ENCODE assay signal across 9 cellular contexts in the genomic region with DNA sequence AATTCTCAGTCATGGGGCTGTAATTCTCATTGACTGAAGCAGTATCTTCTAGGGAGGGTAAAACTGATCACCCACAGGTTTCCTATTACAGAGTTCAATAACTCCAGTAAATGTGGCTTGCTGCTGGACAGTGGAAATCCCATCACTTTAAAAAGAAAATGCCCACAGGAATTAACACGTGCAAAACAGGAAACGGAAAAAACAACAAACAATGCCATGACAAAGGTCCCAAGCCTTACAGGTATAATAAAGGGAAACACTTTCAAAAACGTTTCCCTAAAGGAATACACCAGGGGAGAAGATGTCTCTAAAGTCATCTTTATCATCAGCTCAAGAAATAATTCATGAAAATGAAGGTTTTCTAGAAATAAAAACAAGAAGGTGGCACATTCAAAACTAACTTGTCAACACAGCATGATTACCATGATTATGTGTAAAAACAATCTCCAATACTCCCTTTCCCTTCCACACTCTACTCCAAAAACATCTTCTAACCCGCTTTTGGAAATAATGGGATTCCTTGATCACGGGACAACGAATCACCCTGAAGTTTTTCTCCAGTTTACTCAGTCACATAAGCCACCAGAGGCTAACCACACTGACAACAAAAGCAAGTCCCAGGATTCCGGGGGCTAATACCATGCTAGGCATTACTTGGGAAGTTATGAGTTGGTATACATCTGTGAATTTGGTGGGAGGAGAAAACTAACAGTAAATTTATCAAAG.
DNase-seq lines count a peak whose midpoint lies in the region; ATAC-seq and TF ChIP-seq lines count a peak whose summit lies in the region.
"Had no signal": no experiment of that assay in that cellular context is flagged by ENCODE, and none has a peak within 500 bp of the region (broad histone marks: within the 10 kb centered on the region; RNA-seq: fewer than 3 reads in every experiment).

No MANE protein-coding gene starts in this region.

- no peak for TF ChIP-seq POLR2A in prostate gland (IDR thresholded peaks at IDR 0.05)

- H3K4me3 ChIP-seq in ectodermal cell (ENCODE audit: insufficient read depth, low read depth, low read length) (no peak overlapping the region), prostate gland (peak overlapping the region in 1 of 2 donors; percentile 10)

- DNase-seq in prostate gland (ENCODE audit: low spot score) (no peak), NCI-H1694 treated with DMSO at 0.1 percent for 48 hours (lab: John Stamatoyannopoulos, UW) (no peak), foreskin keratinocyte (no peak), germinal center (ENCODE audit: low spot score) (no peak)
- DNase-seq in activated CD4-positive, alpha-beta memory T cell treated with anti-CD3 and anti-CD28 coated beads, Interleukin-2, amount 10 ng/mL, durations not matched to agents 7 days and 5 days: no peak
- DNase-seq: pancreas had no signal

- CTCF ChIA-PET in activated CD4-positive, alpha-beta memory T cell treated with anti-CD3 and anti-CD28 coated beads, Interleukin-2, amount 10 ng/mL, durations not matched to agents 7 days and 5 days (lab: Charles Lee): interaction anchor here (0.7 kb wide), 1 partner anchor 23 kb away, joined by 3 read pairs; no protein-coding TSS in a partner anchor

- H3K27ac Mint-ChIP-seq in activated CD4-positive, alpha-beta memory T cell treated with anti-CD3 and anti-CD28 coated beads, Interleukin-2, amount 10 ng/mL, durations not matched to agents 7 days and 5 days: no peak overlapping the region

- no peak overlapping the region for H3K4me3 Mint-ChIP-seq in activated CD4-positive, alpha-beta memory T cell treated with anti-CD3 and anti-CD28 coated beads, Interleukin-2, amount 10 ng/mL, durations not matched to agents 7 days and 5 days

- H3K27me3 ChIP-seq in ectodermal cell (ENCODE audit: control insufficient read depth, insufficient read depth, low read length, poor library complexity, severe bottlenecking) (no peaks in the 10 kb centered on the region), prostate gland (replicated peaks; ENCODE audit: insufficient read depth) (no peaks in the 10 kb centered on the region), foreskin keratinocyte (no peaks in the 10 kb centered on the region)
- H3K27me3 ChIP-seq: pancreas had no signal

- intact Hi-C loops in prostate gland (cut with DNase I): loop anchor here (5.0 to 10.0 kb wide), 4 partner anchors 78 to 1157 kb away; no protein-coding TSS in a partner anchor

- no peaks in the 10 kb centered on the region for H3K9me3 Mint-ChIP-seq in activated CD4-positive, alpha-beta memory T cell treated with anti-CD3 and anti-CD28 coated beads, Interleukin-2, amount 10 ng/mL, durations not matched to agents 7 days and 5 days

- H3K4me1 ChIP-seq in ectodermal cell (ENCODE audit: control insufficient read depth, insufficient read depth, low read length) (peaks cover 53% of the 10 kb centered on the region), prostate gland (replicated peaks) (no peaks in the 10 kb centered on the region), foreskin keratinocyte (peaks cover 2% of the 10 kb centered on the region)

- ATAC-seq in GM18511 (IDR thresholded peaks at IDR 0.05; ENCODE audit: unreplicated experiment) (peak; percentile 21), HG03159 (IDR thresholded peaks at IDR 0.05; ENCODE audit: unreplicated experiment) (peak; percentile 22), foreskin keratinocyte (no peak)

- H3K4me1 Mint-ChIP-seq in activated CD4-positive, alpha-beta memory T cell treated with anti-CD3 and anti-CD28 coated beads, Interleukin-2, amount 10 ng/mL, durations not matched to agents 7 days and 5 days: no peaks in the 10 kb centered on the region

- TF ChIP-seq CTCF in prostate gland (IDR thresholded peaks at IDR 0.05) (no peak), foreskin keratinocyte (conservative IDR thresholded peaks at IDR 0.05) (no peak)

- POLR2A ChIA-PET in activated CD4-positive, alpha-beta memory T cell treated with anti-CD3 and anti-CD28 coated beads, Interleukin-2, amount 10 ng/mL, durations not matched to agents 7 days and 5 days (lab: Charles Lee): no interaction called here

- no peaks in the 10 kb centered on the region for H3K9me3 ChIP-seq in ectodermal cell (ENCODE audit: control insufficient read depth, low read length)
- H3K9me3 ChIP-seq in prostate gland: no peaks in the 10 kb centered on the region
- H3K9me3 ChIP-seq: pancreas had no signal

- no peaks in the 10 kb centered on the region for H3K36me3 Mint-ChIP-seq in activated CD4-positive, alpha-beta memory T cell treated with anti-CD3 and anti-CD28 coated beads, Interleukin-2, amount 10 ng/mL, durations not matched to agents 7 days and 5 days (ENCODE audit: low read depth)

- WGBS in ectodermal cell, 2 experiments: 32 to 37% methylated on average over 7 of the region's 7 CpGs
- 27% methylated on average over 7 of the region's 7 CpGs for WGBS in prostate gland

- H3K27me3 Mint-ChIP-seq in activated CD4-positive, alpha-beta memory T cell treated with anti-CD3 and anti-CD28 coated beads, Interleukin-2, amount 10 ng/mL, durations not matched to agents 7 days and 5 days: peaks cover 4% of the 10 kb centered on the region

- no peaks in the 10 kb centered on the region for H3K36me3 ChIP-seq in ectodermal cell (ENCODE audit: control insufficient read depth, insufficient read depth, low read length)
- H3K36me3 ChIP-seq in prostate gland: no peaks in the 10 kb centered on the region
- H3K36me3 ChIP-seq: pancreas had no signal

- H3K27ac ChIP-seq in ectodermal cell (ENCODE audit: insufficient read depth, low read depth, low read length, poor library complexity, severe bottlenecking): peak overlapping the region; percentile 36
- peak overlapping the region; percentile 30 to 50 for H3K27ac ChIP-seq in prostate gland
- no peak overlapping the region for H3K27ac ChIP-seq in foreskin keratinocyte
